Comparison of ENCODE assay signal across 9 cellular contexts in genomic region chr14:48751293-48751692, GRCh38.
"Had no signal": no experiment of that assay in that cellular context is flagged by ENCODE, and none has a peak within 500 bp of the region (broad histone marks: within the 10 kb centered on the region; RNA-seq: fewer than 3 reads in every experiment).

No MANE protein-coding gene starts in this region.

- DNase-seq: GM23248, GOT3, H7, H9, HCEC 1CT, HFFc6 had no signal

- H3K9me3 ChIP-seq: HAP-1 had no signal

- H3K4me3 ChIP-seq: GM23248, GM23338, HAP-1 had no signal

- H3K36me3 ChIP-seq: HAP-1 had no signal

- H3K9ac ChIP-seq: GM23248 had no signal

- H3K27ac ChIP-seq: GM23248 had no signal

- H3K4me2 ChIP-seq: GM23338 had no signal

- ATAC-seq: GM23338, HCT116 had no signal

- H2AFZ ChIP-seq: GM23248, GM23338 had no signal
